Comparison of ENCODE assay signal across 1 cellular context in genomic region chr10:50407077-50407801, GRCh38.
TF ChIP-seq lines count a peak whose summit lies in the region.

No MANE protein-coding gene starts in this region.

TF ChIP-seq in HepG2, 621 proteins besides CTCF, POLR2A, EP300 and RAD21 (continued from another document):
- peak; percentile 96 for TF ChIP-seq ZBTB33 (CRISPR knock-in tag; IDR thresholded peaks at IDR 0.05)
- TF ChIP-seq MNT (IDR thresholded peaks at IDR 0.05): no peak
- no peak for TF ChIP-seq ZNF788 (CRISPR knock-in tag; IDR thresholded peaks at IDR 0.05; ENCODE audit: borderline replicate concordance)
- no peak for TF ChIP-seq NFKB2 (CRISPR knock-in tag; IDR thresholded peaks at IDR 0.05; ENCODE audit: borderline replicate concordance)
- TF ChIP-seq ZNF30 (CRISPR knock-in tag; IDR thresholded peaks at IDR 0.05): no peak
- TF ChIP-seq UBTF (CRISPR knock-in tag; IDR thresholded peaks at IDR 0.05): no peak
